17 cellular contexts compared by ENCODE assay signal in the genomic region with DNA sequence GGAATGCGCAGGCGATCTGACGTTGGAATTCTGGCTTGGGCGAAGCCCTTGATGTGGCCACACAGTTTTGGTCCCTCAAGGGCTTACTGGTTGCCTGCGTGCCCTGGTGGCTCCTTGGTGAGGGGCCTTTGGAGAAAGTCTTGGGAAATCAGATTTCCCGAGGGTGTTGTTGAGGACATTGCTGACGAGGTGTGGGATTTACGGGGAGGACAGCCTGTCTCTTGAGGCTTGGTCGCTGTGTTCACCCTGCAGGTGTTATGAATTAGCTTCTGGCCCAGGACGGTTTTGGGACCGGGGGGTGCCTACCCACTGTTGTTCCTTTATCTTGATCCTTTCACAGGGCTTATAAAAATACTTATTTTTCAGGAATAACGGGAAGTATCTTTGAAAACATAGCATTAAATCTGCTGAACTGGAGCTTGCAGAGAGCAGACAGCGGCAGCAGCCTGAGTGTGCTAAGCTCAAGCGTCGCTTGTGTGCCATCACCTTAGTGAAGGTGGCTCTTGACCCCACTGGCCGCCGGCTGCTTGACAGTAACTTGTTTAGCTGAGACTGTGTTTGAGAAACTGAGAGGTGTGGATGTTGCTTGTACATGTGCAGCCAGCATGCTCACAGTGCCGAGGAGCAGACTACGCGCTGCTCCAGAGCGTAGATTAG. TPM values are rescaled to one million over a fixed set of nuclear protein-coding genes. Genes with fewer than 3 reads are reported as not detected.
A peak's percentile ranks its signal among the peaks of the same experiment; 100 is the strongest.
DNase-seq lines count a peak whose midpoint lies in the region; ATAC-seq and TF ChIP-seq lines count a peak whose summit lies in the region.
"Had no signal": no experiment of that assay in that cellular context is flagged by ENCODE, and none has a peak within 500 bp of the region (broad histone marks: within the 10 kb centered on the region; RNA-seq: fewer than 3 reads in every experiment).

No MANE protein-coding gene starts in this region.

- CTCF ChIA-PET in activated CD8-positive, alpha-beta T cell treated with anti-CD3 and anti-CD28 coated beads for 36 hours (lab: Charles Lee), result no interaction called here

- peaks cover 59% of the 10 kb centered on the region for H3K4me1 Mint-ChIP-seq in T-helper 1 cell treated with Interleukin-12 subunit alpha and Interleukin-12 subunit beta and Interleukin-4 antibody, amounts not matched to agents 30 μg/mL and 1 μg/mL, for 36 hours (ENCODE audit: low read depth)
- H3K4me1 Mint-ChIP-seq in CD14-positive monocyte, result peaks cover 52% of the 10 kb centered on the region
- peaks cover 66% of the 10 kb centered on the region for H3K4me1 Mint-ChIP-seq in activated CD8-positive, alpha-beta T cell treated with anti-CD3 and anti-CD28 coated beads for 36 hours (ENCODE audit: low read depth)

- no peak for TF ChIP-seq CTCF in CD14-positive monocyte (IDR thresholded peaks at IDR 0.05)
- no peak for TF ChIP-seq CTCF in activated CD8-positive, alpha-beta T cell treated with anti-CD3 and anti-CD28 coated beads for 36 hours (IDR thresholded peaks at IDR 0.05)
- no peak for TF ChIP-seq CTCF in WERI-Rb-1 (IDR thresholded peaks at IDR 0.05; ENCODE audit: low read depth, low read length)

- DNase-seq in T-helper 1 cell (no peak), CD14-positive monocyte (ENCODE audit: low spot score) (no peak), mesenteric fat pad (ENCODE audit: low spot score) (peak; percentile 59), WERI-Rb-1 (no peak)
- DNase-seq in activated CD8-positive, alpha-beta T cell treated with anti-CD3 and anti-CD28 coated beads for 36 hours, result no peak
- DNase-seq: dorsolateral prefrontal cortex, NCI-H2171, NCI-H774, PC-9, posterior cingulate gyrus had no signal

- no peaks in the 10 kb centered on the region for H3K27me3 Mint-ChIP-seq in T-helper 1 cell treated with Interleukin-12 subunit alpha and Interleukin-12 subunit beta and Interleukin-4 antibody, amounts not matched to agents 30 μg/mL and 1 μg/mL, for 36 hours (ENCODE audit: low read depth)
- H3K27me3 Mint-ChIP-seq in CD14-positive monocyte (ENCODE audit: low read depth in 3 of 3), result peaks cover 0 to 2% (median 0%) of the 10 kb centered on the region in 3 donors
- H3K27me3 Mint-ChIP-seq in activated CD8-positive, alpha-beta T cell treated with anti-CD3 and anti-CD28 coated beads for 36 hours, result no peaks in the 10 kb centered on the region

- no peaks in the 10 kb centered on the region for H3K27me3 ChIP-seq in WERI-Rb-1 (ENCODE audit: insufficient read depth, low read depth, severe bottlenecking)
- H3K27me3 ChIP-seq: dorsolateral prefrontal cortex, esophagus muscularis mucosa, SJSA1 had no signal

- no peaks in the 10 kb centered on the region for H3K9me3 Mint-ChIP-seq in T-helper 1 cell treated with Interleukin-12 subunit alpha and Interleukin-12 subunit beta and Interleukin-4 antibody, amounts not matched to agents 30 μg/mL and 1 μg/mL, for 36 hours
- peaks cover 0 to 3% (median 0%) of the 10 kb centered on the region in 7 donors for H3K9me3 Mint-ChIP-seq in CD14-positive monocyte
- H3K9me3 Mint-ChIP-seq in activated CD8-positive, alpha-beta T cell treated with anti-CD3 and anti-CD28 coated beads for 36 hours, result no peaks in the 10 kb centered on the region

- no peak overlapping the region for H3K27ac ChIP-seq in WERI-Rb-1
- H3K27ac ChIP-seq: 22Rv1, dorsolateral prefrontal cortex, esophagus muscularis mucosa, KMS-11, PC-9, SJSA1 had no signal

- POLR2A ChIA-PET in activated CD8-positive, alpha-beta T cell treated with anti-CD3 and anti-CD28 coated beads for 36 hours (lab: Charles Lee), result interaction anchor here (1.0 to 2.0 kb wide), 4 partner anchors 24 to 351 kb away, joined by 3 to 6 read pairs (median 3); a partner anchor contains a TSS

- peak overlapping the region; percentile 85 for H3K4me3 Mint-ChIP-seq in T-helper 1 cell treated with Interleukin-12 subunit alpha and Interleukin-12 subunit beta and Interleukin-4 antibody, amounts not matched to agents 30 μg/mL and 1 μg/mL, for 36 hours
- H3K4me3 Mint-ChIP-seq in CD14-positive monocyte, result no peak overlapping the region
- H3K4me3 Mint-ChIP-seq in activated CD8-positive, alpha-beta T cell treated with anti-CD3 and anti-CD28 coated beads for 36 hours, result peak overlapping the region; percentile 97

- intact Hi-C loops in CD14-positive monocyte (cut with micrococcal nuclease), result loop anchor here (5.0 to 10.0 kb wide), 4 partner anchors 111 to 619 kb away; a partner anchor contains a TSS
- intact Hi-C loops in activated CD8-positive, alpha-beta T cell treated with anti-CD3 and anti-CD28 coated beads for 36 hours (cut with micrococcal nuclease), result loop anchor here (10.0 kb wide), 1 partner anchor 261 kb away; no protein-coding TSS in a partner anchor

- no peak overlapping the region for H3K4me3 ChIP-seq in WERI-Rb-1 (ENCODE audit: low read depth, low read length)
- H3K4me3 ChIP-seq: dorsolateral prefrontal cortex, esophagus muscularis mucosa, PC-9, SJSA1 had no signal

- H3K9me3 ChIP-seq in WERI-Rb-1 (ENCODE audit: severe bottlenecking), result no peaks in the 10 kb centered on the region
- H3K9me3 ChIP-seq: esophagus muscularis mucosa, SJSA1 had no signal

- peaks cover 18% of the 10 kb centered on the region for H3K36me3 Mint-ChIP-seq in T-helper 1 cell treated with Interleukin-12 subunit alpha and Interleukin-12 subunit beta and Interleukin-4 antibody, amounts not matched to agents 30 μg/mL and 1 μg/mL, for 36 hours (ENCODE audit: low read depth)
- H3K36me3 Mint-ChIP-seq in CD14-positive monocyte, result peaks cover 17 to 39% of the 10 kb centered on the region in 2 donors
- H3K36me3 Mint-ChIP-seq in activated CD8-positive, alpha-beta T cell treated with anti-CD3 and anti-CD28 coated beads for 36 hours (ENCODE audit: low read depth), result peaks cover 47% of the 10 kb centered on the region

- no peak for ATAC-seq in activated CD8-positive, alpha-beta T cell treated with anti-CD3 and anti-CD28 coated beads for 36 hours
- ATAC-seq in GM19455 (IDR thresholded peaks at IDR 0.05; ENCODE audit: unreplicated experiment) (no peak), GM18519 (IDR thresholded peaks at IDR 0.05; ENCODE audit: low FRiP score, unreplicated experiment) (no peak)

- peak overlapping the region; percentile 58 for H3K27ac Mint-ChIP-seq in T-helper 1 cell treated with Interleukin-12 subunit alpha and Interleukin-12 subunit beta and Interleukin-4 antibody, amounts not matched to agents 30 μg/mL and 1 μg/mL, for 36 hours
- H3K27ac Mint-ChIP-seq in CD14-positive monocyte, result peak overlapping the region in 4 of 7 donors; percentile 10 to 63 (median 25)
- peak overlapping the region; percentile 96 for H3K27ac Mint-ChIP-seq in activated CD8-positive, alpha-beta T cell treated with anti-CD3 and anti-CD28 coated beads for 36 hours

- peaks cover 6% of the 10 kb centered on the region; the same call in 1 of the 2 replicates for H3K36me3 ChIP-seq in WERI-Rb-1

RNA-seq across cellular contexts. Expression of a gene that starts 4.2 kb away (rescaled TPM):
- polyA plus RNA-seq in CD14-positive monocyte, result 1 to 10 TPM; 9.1 TPM
- total RNA-seq in activated CD8-positive, alpha-beta T cell treated with anti-CD3 and anti-CD28 coated beads for 36 hours, result 10 to 100 TPM; 54.9 to 55.6 TPM
- total RNA-seq in mesenteric fat pad, result 20.8 TPM

Comparison
In these comparisons a context has a peak if more than half of its experiments do, and no peak if none do; other contexts are left out.
1. H3K27ac Mint-ChIP-seq: peak in every context shown above with its lines; median percentile 96 in activated CD8-positive, alpha-beta T cell treated with anti-CD3 and anti-CD28 coated beads for 36 hours; 58 in T-helper 1 cell treated with Interleukin-12 subunit alpha and Interleukin-12 subunit beta and Interleukin-4 antibody, amounts not matched to agents 30 μg/mL and 1 μg/mL, for 36 hours; 25 in CD14-positive monocyte.
2. H3K4me3 Mint-ChIP-seq: peak in T-helper 1 cell treated with Interleukin-12 subunit alpha and Interleukin-12 subunit beta and Interleukin-4 antibody, amounts not matched to agents 30 μg/mL and 1 μg/mL, for 36 hours (single experiment) and activated CD8-positive, alpha-beta T cell treated with anti-CD3 and anti-CD28 coated beads for 36 hours (single experiment); none in CD14-positive monocyte (0 of 2).